In genomic region chr10:81894616-81895015, GRCh38 we compare ENCODE assay signal across 29 cellular contexts. TPM values are rescaled to one million over a fixed set of nuclear protein-coding genes. Genes with fewer than 3 reads are reported as not detected.
DNase-seq lines count a peak whose midpoint lies in the region; ATAC-seq and TF ChIP-seq lines count a peak whose summit lies in the region.
"Had no signal": no experiment of that assay in that cellular context is flagged by ENCODE, and none has a peak within 500 bp of the region (broad histone marks: within the 10 kb centered on the region; RNA-seq: fewer than 3 reads in every experiment).

No MANE protein-coding gene starts in this region.

- H3K36me3 ChIP-seq in esophagus muscularis mucosa (no peaks in the 10 kb centered on the region), upper lobe of right lung (no peaks in the 10 kb centered on the region)
- H3K36me3 ChIP-seq: BE2C had no signal

- H3K4me3 Mint-ChIP-seq in WTC11 (no peak overlapping the region), T-helper 17 cell (no peak overlapping the region)
- no peak overlapping the region for H3K4me3 Mint-ChIP-seq in stimulated activated memory B cell treated with anti-CD40 and anti-IgM and Interleukin-4, amounts not matched to agents 10 μg/mL and 1 μg/mL and 100 μg/mL, for 72 hours
- H3K4me3 Mint-ChIP-seq: CD14-positive monocyte; CD4-positive, alpha-beta memory T cell; CD4-positive, CD25-positive, alpha-beta regulatory T cell; CD8-positive, alpha-beta memory T cell had no signal

- ATAC-seq in WTC11 = peak; percentile 51; the same call in 1 of the 2 replicates
- peak; percentile 31 for ATAC-seq in stimulated activated memory B cell treated with anti-CD40 and anti-IgM and Interleukin-4, amounts not matched to agents 10 μg/mL and 1 μg/mL and 100 μg/mL, for 72 hours
- no peak for ATAC-seq in T-helper 17 cell
- no peak for ATAC-seq in upper lobe of right lung
- ATAC-seq: A549, GM12878 had no signal

- H3K9me3 ChIP-seq in esophagus muscularis mucosa = no peaks in the 10 kb centered on the region
- H3K9me3 ChIP-seq in T-helper 17 cell (ENCODE audit: control insufficient read depth, low read length, poor library complexity, severe bottlenecking) = no peaks in the 10 kb centered on the region
- H3K9me3 ChIP-seq in upper lobe of right lung = no peaks in the 10 kb centered on the region
- H3K9me3 ChIP-seq: A549, BE2C, BLaER1 had no signal

- peaks cover 35% of the 10 kb centered on the region for H3K4me1 Mint-ChIP-seq in WTC11
- H3K4me1 Mint-ChIP-seq in stimulated activated memory B cell treated with anti-CD40 and anti-IgM and Interleukin-4, amounts not matched to agents 10 μg/mL and 1 μg/mL and 100 μg/mL, for 72 hours = no peaks in the 10 kb centered on the region
- no peaks in the 10 kb centered on the region for H3K4me1 Mint-ChIP-seq in T-helper 17 cell
- H3K4me1 Mint-ChIP-seq: CD14-positive monocyte; CD4-positive, alpha-beta memory T cell; CD4-positive, CD25-positive, alpha-beta regulatory T cell; CD8-positive, alpha-beta memory T cell had no signal

- DNase-seq in Ammon's horn (ENCODE audit: low spot score) (peak; percentile 54), WTC11 (ENCODE audit: low spot score) (no peak), esophagus muscularis mucosa (ENCODE audit: extremely low spot score) (peak; percentile 88), T-helper 17 cell (no peak), HK-2 (ENCODE audit: unreplicated experiment) (no peak), upper lobe of right lung (no peak), mucosa of gallbladder (ENCODE audit: low spot score) (no peak)
- DNase-seq: AML-193; BE2C; C1 segment of cervical spinal cord; CD4-positive, alpha-beta memory T cell; CD4-positive, CD25-positive, alpha-beta regulatory T cell; CD8-positive, alpha-beta memory T cell; COR-L47; DMS 273 treated with DMSO at 0.1 percent for 48 hours; DMS153; DMS53; DMS79; DND-41; EL; GDM1 had no signal

- 0 out of 2 replicates have a peak, but pooled peaks cover 4% of the 10 kb centered on the region for H3K9me3 Mint-ChIP-seq in WTC11
- peaks cover 9% of the 10 kb centered on the region for H3K9me3 Mint-ChIP-seq in stimulated activated memory B cell treated with anti-CD40 and anti-IgM and Interleukin-4, amounts not matched to agents 10 μg/mL and 1 μg/mL and 100 μg/mL, for 72 hours

- peak overlapping the region; percentile 38; the same call in 1 of the 2 replicates for H3K27ac Mint-ChIP-seq in WTC11
- no peak overlapping the region for H3K27ac Mint-ChIP-seq in stimulated activated memory B cell treated with anti-CD40 and anti-IgM and Interleukin-4, amounts not matched to agents 10 μg/mL and 1 μg/mL and 100 μg/mL, for 72 hours
- no peak overlapping the region for H3K27ac Mint-ChIP-seq in T-helper 17 cell
- H3K27ac Mint-ChIP-seq: CD14-positive monocyte; CD4-positive, alpha-beta memory T cell; CD4-positive, CD25-positive, alpha-beta regulatory T cell; CD8-positive, alpha-beta memory T cell had no signal

- POLR2A ChIA-PET in WTC11 (lab: Charles Lee) = no interaction called here

- 86% methylated on average over 6 of the region's 8 CpGs for WGBS in esophagus muscularis mucosa

- TF ChIP-seq CTCF in WTC11 (IDR thresholded peaks at IDR 0.05) = no peak
- TF ChIP-seq CTCF in esophagus muscularis mucosa (IDR thresholded peaks at IDR 0.05) = no peak
- no peak for TF ChIP-seq CTCF in upper lobe of right lung (IDR thresholded peaks at IDR 0.05)

- H3K27me3 ChIP-seq in esophagus muscularis mucosa (no peaks in the 10 kb centered on the region), upper lobe of right lung (no peaks in the 10 kb centered on the region)
- H3K27me3 ChIP-seq: BE2C, BLaER1 had no signal

- no peak for TF ChIP-seq EP300 in esophagus muscularis mucosa (IDR thresholded peaks at IDR 0.05)

- H3K36me3 Mint-ChIP-seq in WTC11 = no peaks in the 10 kb centered on the region
- H3K36me3 Mint-ChIP-seq in stimulated activated memory B cell treated with anti-CD40 and anti-IgM and Interleukin-4, amounts not matched to agents 10 μg/mL and 1 μg/mL and 100 μg/mL, for 72 hours = no peaks in the 10 kb centered on the region
- no peaks in the 10 kb centered on the region for H3K36me3 Mint-ChIP-seq in T-helper 17 cell (ENCODE audit: low read depth)
- H3K36me3 Mint-ChIP-seq: CD14-positive monocyte; CD4-positive, alpha-beta memory T cell; CD4-positive, CD25-positive, alpha-beta regulatory T cell; CD8-positive, alpha-beta memory T cell had no signal

- H3K27me3 Mint-ChIP-seq in WTC11 (ENCODE audit: low read depth) (no peaks in the 10 kb centered on the region), T-helper 17 cell (no peaks in the 10 kb centered on the region)
- no peaks in the 10 kb centered on the region for H3K27me3 Mint-ChIP-seq in stimulated activated memory B cell treated with anti-CD40 and anti-IgM and Interleukin-4, amounts not matched to agents 10 μg/mL and 1 μg/mL and 100 μg/mL, for 72 hours
- H3K27me3 Mint-ChIP-seq: CD4-positive, alpha-beta memory T cell; CD4-positive, CD25-positive, alpha-beta regulatory T cell; CD8-positive, alpha-beta memory T cell had no signal

- H3K4me3 ChIP-seq in esophagus muscularis mucosa = no peak overlapping the region
- H3K4me3 ChIP-seq in upper lobe of right lung = no peak overlapping the region
- H3K4me3 ChIP-seq: A549, BLaER1, GM12878 had no signal

- CTCF ChIA-PET in WTC11 (lab: Charles Lee) = no interaction called here

- intact Hi-C loops in esophagus muscularis mucosa (cut with DNase I) (no loop called here), upper lobe of right lung (cut with DNase I) (no loop called here)

- H3K27ac ChIP-seq in esophagus muscularis mucosa (replicated peaks in 1 of 4) (no peak overlapping the region), upper lobe of right lung (no peak overlapping the region)
- H3K27ac ChIP-seq: 22Rv1, A549, BLaER1 had no signal

- no peaks in the 10 kb centered on the region for H3K4me1 ChIP-seq in esophagus muscularis mucosa
- no peaks in the 10 kb centered on the region for H3K4me1 ChIP-seq in upper lobe of right lung
- H3K4me1 ChIP-seq: A549, BE2C, BLaER1 had no signal

- no peak for TF ChIP-seq POLR2A in esophagus muscularis mucosa (IDR thresholded peaks at IDR 0.05; ENCODE audit: low read depth)

TF ChIP-seq in WTC11, 78 proteins besides CTCF, POLR2A, EP300 and RAD21:
- no peak for TF ChIP-seq SP1 (CRISPR knock-in tag; conservative IDR thresholded peaks at IDR 0.05)
- TF ChIP-seq NR3C1 (CRISPR knock-in tag; conservative IDR thresholded peaks at IDR 0.05; ENCODE audit: low read depth) = no peak
- no peak for TF ChIP-seq TCF7 (CRISPR knock-in tag; IDR thresholded peaks at IDR 0.05; ENCODE audit: low read depth)
- no peak for TF ChIP-seq GRHL2 (CRISPR knock-in tag; IDR thresholded peaks at IDR 0.05; ENCODE audit: insufficient replicate concordance, severe bottlenecking)
- no peak for TF ChIP-seq ELF4 (CRISPR knock-in tag; IDR thresholded peaks at IDR 0.05; ENCODE audit: low read depth)
- TF ChIP-seq ZNF317 (CRISPR knock-in tag; IDR thresholded peaks at IDR 0.05; ENCODE audit: borderline replicate concordance, low read depth) = no peak
- TF ChIP-seq PRRX2 (CRISPR knock-in tag; IDR thresholded peaks at IDR 0.05) = no peak
- no peak for TF ChIP-seq ZMAT4 (CRISPR knock-in tag; IDR thresholded peaks at IDR 0.05)
- TF ChIP-seq ZNF232 (CRISPR knock-in tag; IDR thresholded peaks at IDR 0.05) = no peak
- no peak for TF ChIP-seq USF2 (CRISPR knock-in tag; IDR thresholded peaks at IDR 0.05)
- no peak for TF ChIP-seq KAT7 (CRISPR knock-in tag; IDR thresholded peaks at IDR 0.05; ENCODE audit: borderline replicate concordance)
- TF ChIP-seq CREB1 (CRISPR knock-in tag; IDR thresholded peaks at IDR 0.05) = no peak
- no peak for TF ChIP-seq CREM (CRISPR knock-in tag; IDR thresholded peaks at IDR 0.05)
TF ChIP-seq in WTC11: peak in this region for 0.

RNA-seq across cellular contexts. Expression of gene NRG3, which starts 19.6 kb away (rescaled TPM):
- total RNA-seq in WTC11 (2021) (7.0 to 8.4 TPM (median 7.3 TPM) in 3 replicates), esophagus muscularis mucosa (under 1 TPM; under 0.01 to 0.65 (median 0.17) TPM), T-helper 17 cell (not detected), upper lobe of right lung (2.3 TPM), mucosa of gallbladder (14.6 TPM)
- total RNA-seq: CD4-positive, alpha-beta memory T cell; CD4-positive, CD25-positive, alpha-beta regulatory T cell; CD8-positive, alpha-beta memory T cell; Daoy; G401 had no signal

Comparison
In these comparisons a context has a peak if more than half of its experiments do, and no peak if none do; other contexts are left out.
1. DNase-seq: peak in Ammon's horn (single experiment) and esophagus muscularis mucosa (single experiment); none in WTC11 (single experiment), T-helper 17 cell (0 of 3), HK-2 (single experiment), upper lobe of right lung (single experiment) and mucosa of gallbladder (single experiment).
2. ATAC-seq: peak in WTC11 (single experiment) and stimulated activated memory B cell treated with anti-CD40 and anti-IgM and Interleukin-4, amounts not matched to agents 10 μg/mL and 1 μg/mL and 100 μg/mL, for 72 hours (single experiment); none in T-helper 17 cell (single experiment) and upper lobe of right lung (single experiment).